15 cellular contexts compared by ENCODE assay signal in the genomic region with DNA sequence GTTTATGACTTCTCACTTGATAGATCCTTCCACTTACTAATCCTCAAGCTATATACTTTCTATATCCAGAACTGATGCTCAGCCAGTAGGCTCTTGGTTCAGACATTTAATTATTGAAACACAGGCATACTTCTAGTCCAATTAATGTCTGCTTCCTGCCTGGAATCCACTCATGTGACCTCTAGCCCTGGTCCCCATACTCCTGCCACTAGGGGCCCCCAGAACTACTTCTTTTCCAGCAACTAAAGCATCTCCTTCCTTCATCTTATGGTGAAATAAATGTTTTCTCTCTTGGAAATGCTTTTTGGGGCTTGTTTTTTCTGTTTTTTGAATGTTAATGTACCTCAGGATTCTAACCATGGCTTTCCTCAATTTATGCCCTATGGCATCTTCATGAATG.
DNase-seq lines count a peak whose midpoint lies in the region; ATAC-seq and TF ChIP-seq lines count a peak whose summit lies in the region.
"Had no signal": no experiment of that assay in that cellular context is flagged by ENCODE, and none has a peak within 500 bp of the region (broad histone marks: within the 10 kb centered on the region; RNA-seq: fewer than 3 reads in every experiment).

No MANE protein-coding gene starts in this region.

- no peaks in the 10 kb centered on the region for H4K20me1 ChIP-seq in OCI-LY3 (ENCODE audit: insufficient read depth, low read length)
- H4K20me1 ChIP-seq: BLaER1 treated with 17β-estradiol and CSF1 and Interleukin-3, amounts not matched to agents 10 nM and 100 nM had no signal

- no peak for ATAC-seq in HG03442 (IDR thresholded peaks at IDR 0.05; ENCODE audit: unreplicated experiment)
- no peak for ATAC-seq in sciatic nerve
- ATAC-seq: activated T-helper 17 cell treated with anti-CD3 and anti-CD28 coated beads, Interleukin-2, amount 50 U/mL, for 72 hours had no signal

- TF ChIP-seq CTCF in A673 (conservative IDR thresholded peaks at IDR 0.05; ENCODE audit: low read depth, low read length) (0 out of 2 replicates have a peak, but pooled peaks have one; percentile 15), GM12864 (IDR thresholded peaks at IDR 0.05; ENCODE audit: low read depth, low read length, missing control alignments) (peak; percentile 31), OCI-LY3 (IDR thresholded peaks at IDR 0.05; ENCODE audit: low read depth, low read length) (peak; percentile 48), fibroblast of mammary gland (conservative IDR thresholded peaks at IDR 0.05; ENCODE audit: control insufficient read depth, insufficient read depth, low read depth, low read length) (peak; percentile 8), GM13976 (IDR thresholded peaks at IDR 0.05; ENCODE audit: borderline replicate concordance, control extremely low read depth, extremely low read depth, insufficient read depth, missing control alignments) (no peak)

- no peak overlapping the region for H3K4me3 ChIP-seq in A673 (ENCODE audit: low read depth, low read length, poor library complexity, severe bottlenecking)
- no peak overlapping the region for H3K4me3 ChIP-seq in GM12864 (ENCODE audit: low read depth, low read length)
- no peak overlapping the region for H3K4me3 ChIP-seq in OCI-LY3 (ENCODE audit: low read length)
- no peak overlapping the region for H3K4me3 ChIP-seq in fibroblast of mammary gland (ENCODE audit: control insufficient read depth, low read depth, low read length)
- H3K4me3 ChIP-seq: BLaER1 treated with 17β-estradiol and CSF1 and Interleukin-3, amounts not matched to agents 10 nM and 100 nM; prostate gland had no signal

- H3K9ac ChIP-seq in OCI-LY3 (ENCODE audit: low read length): no peak overlapping the region
- H3K9ac ChIP-seq: BLaER1 treated with 17β-estradiol and CSF1 and Interleukin-3, amounts not matched to agents 10 nM and 100 nM had no signal

- H3K36me3 ChIP-seq in A673 (ENCODE audit: insufficient read depth, low read length, poor library complexity, severe bottlenecking): no peaks in the 10 kb centered on the region
- no peaks in the 10 kb centered on the region for H3K36me3 ChIP-seq in OCI-LY3 (replicated peaks; ENCODE audit: low read depth, low read length)
- H3K36me3 ChIP-seq: BLaER1 treated with 17β-estradiol and CSF1 and Interleukin-3, amounts not matched to agents 10 nM and 100 nM; prostate gland had no signal

- no peak for DNase-seq in A673 (ENCODE audit: low spot score)
- no peak for DNase-seq in GM12864 (ENCODE audit: low read depth)
- no peak for DNase-seq in fibroblast of mammary gland (ENCODE audit: low read depth)
- no peak for DNase-seq in HK-2 (ENCODE audit: unreplicated experiment)
- no peak for DNase-seq in GM13976 (ENCODE audit: low spot score)
- DNase-seq in sciatic nerve (ENCODE audit: low spot score): no peak
- DNase-seq: activated CD4-positive, alpha-beta T cell treated with anti-CD3 and anti-CD28 coated beads, Interleukin-2, amount 10 ng/mL, durations not matched to agents 24 days and 14 days; NCI-H1694; stimulated activated naive CD4-positive, alpha-beta T cell; SW 1271 had no signal

- BruUV-seq in A673 (replicated peaks; lab: Mats Ljungman, UMichigan): no TSS peak

- CTCF ChIA-PET in A673 (lab: Charles Lee): no interaction called here

- POLR2A ChIA-PET in A673 (lab: Charles Lee; ENCODE audit: low non-redundant PET): no interaction called here

- intact Hi-C loops in A673 (cut with micrococcal nuclease; ENCODE audit: unreplicated experiment): no loop called here
- intact Hi-C loops in sciatic nerve (cut with DNase I): no loop called here

- H3K4me2 ChIP-seq in OCI-LY3 (ENCODE audit: low read length): no peak overlapping the region
- H3K4me2 ChIP-seq: BLaER1 treated with 17β-estradiol and CSF1 and Interleukin-3, amounts not matched to agents 10 nM and 100 nM had no signal

- H3K9me3 ChIP-seq in A673 (ENCODE audit: low read depth, low read length, poor library complexity, severe bottlenecking) (no peaks in the 10 kb centered on the region), OCI-LY3 (ENCODE audit: insufficient read depth, low read length) (peaks cover 5% of the 10 kb centered on the region)
- H3K9me3 ChIP-seq: prostate gland had no signal

- H2AFZ ChIP-seq in OCI-LY3 (ENCODE audit: low read depth, low read length): no peak overlapping the region

- in situ Hi-C loops in GM13976 (cut with MboI; ENCODE audit: low sequenced_read_pairs, unreplicated experiment): no loop called here

- H3K27me3 ChIP-seq in A673 (replicated peaks; ENCODE audit: insufficient read depth, low read depth, low read length, poor library complexity) (peaks cover 7% of the 10 kb centered on the region), OCI-LY3 (ENCODE audit: low read depth, low read length) (no peaks in the 10 kb centered on the region)
- H3K27me3 ChIP-seq: BLaER1 treated with 17β-estradiol and CSF1 and Interleukin-3, amounts not matched to agents 10 nM and 100 nM had no signal

- H3K4me1 ChIP-seq in A673 (ENCODE audit: insufficient read depth, low read length, poor library complexity, severe bottlenecking) (no peaks in the 10 kb centered on the region), OCI-LY3 (ENCODE audit: low read length) (no peaks in the 10 kb centered on the region)
- H3K4me1 ChIP-seq: BLaER1 treated with 17β-estradiol and CSF1 and Interleukin-3, amounts not matched to agents 10 nM and 100 nM; prostate gland had no signal

- no peak overlapping the region for H3K27ac ChIP-seq in A673 (ENCODE audit: low read depth, low read length, poor library complexity, severe bottlenecking)
- no peak overlapping the region for H3K27ac ChIP-seq in OCI-LY3 (ENCODE audit: low read length)
- H3K27ac ChIP-seq: BLaER1 treated with 17β-estradiol and CSF1 and Interleukin-3, amounts not matched to agents 10 nM and 100 nM; prostate gland had no signal

- no peaks in the 10 kb centered on the region for H3K79me2 ChIP-seq in OCI-LY3 (ENCODE audit: low read length)
